10 cellular contexts compared by ENCODE assay signal in the genomic region with DNA sequence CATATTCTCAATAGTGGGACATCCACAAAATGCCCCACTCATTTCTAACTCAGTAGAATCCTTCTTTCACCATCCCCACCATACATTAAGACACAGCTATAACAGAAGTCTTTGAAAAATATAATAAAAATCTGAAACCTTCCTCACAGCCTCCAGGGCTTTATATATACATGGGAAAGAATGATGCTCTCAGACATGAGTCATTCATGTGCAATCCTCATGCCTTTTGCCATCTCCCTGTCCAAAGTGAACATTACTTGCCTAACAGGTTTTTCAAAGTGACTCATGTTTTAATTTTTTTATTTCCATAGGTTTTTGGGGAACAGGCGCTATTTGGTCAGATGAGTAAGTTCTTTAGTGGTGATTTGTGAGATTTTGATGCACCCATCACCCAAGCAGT.
DNase-seq lines count a peak whose midpoint lies in the region; ATAC-seq and TF ChIP-seq lines count a peak whose summit lies in the region.
"Had no signal": no experiment of that assay in that cellular context is flagged by ENCODE, and none has a peak within 500 bp of the region (broad histone marks: within the 10 kb centered on the region; RNA-seq: fewer than 3 reads in every experiment).

No MANE protein-coding gene starts in this region.

- H3K36me3 Mint-ChIP-seq in Calu3 (ENCODE audit: insufficient read depth, unreplicated experiment) = no peaks in the 10 kb centered on the region
- H3K36me3 Mint-ChIP-seq: neural progenitor cell had no signal

- CTCF ChIA-PET in Calu3 (lab: Charles Lee) (no interaction called here), IMR-90 (lab: Yijun Ruan, JAX) (no interaction called here)

- no peaks in the 10 kb centered on the region for H3K36me3 ChIP-seq in IMR-90 (ENCODE audit: control insufficient read depth, insufficient read depth, low read length)
- H3K36me3 ChIP-seq in ascending aorta = peaks cover 0 to under 1% of the 10 kb centered on the region in 2 donors

- peaks cover 7% of the 10 kb centered on the region; the same call in 1 of the 2 replicates for H3K9me1 ChIP-seq in IMR-90 (ENCODE audit: insufficient read depth, low read length)

- in situ Hi-C loops in IMR-90 (cut with MboI; ENCODE audit: low sequenced_read_pairs) = no loop called here

- no peak overlapping the region for H3K14ac ChIP-seq in IMR-90 (replicated peaks; ENCODE audit: low read depth, low read length)

- H3K27me3 ChIP-seq in IMR-90 (ENCODE audit: control insufficient read depth, insufficient read depth, low read length) = no peaks in the 10 kb centered on the region
- H3K27me3 ChIP-seq in ascending aorta = no peaks in the 10 kb centered on the region
- H3K27me3 ChIP-seq: neural progenitor cell had no signal

- POLR2A ChIA-PET in IMR-90 (lab: Charles Lee; ENCODE audit: unreplicated experiment) = no interaction called here

- H3K18ac ChIP-seq in IMR-90 (ENCODE audit: low read depth, low read length) = no peak overlapping the region

- no peaks in the 10 kb centered on the region for H3K4me1 Mint-ChIP-seq in Calu3 (ENCODE audit: low read depth, unreplicated experiment)
- H3K4me1 Mint-ChIP-seq: neural progenitor cell had no signal

- no peak overlapping the region for H3K4me3 Mint-ChIP-seq in Calu3 (ENCODE audit: low read depth, unreplicated experiment)
- H3K4me3 Mint-ChIP-seq: activated CD8-positive, alpha-beta T cell treated with anti-CD3 and anti-CD28 coated beads for 36 hours; neural progenitor cell had no signal

- H3K4me1 ChIP-seq in IMR-90 (ENCODE audit: control insufficient read depth, insufficient read depth, low read length) (peaks cover 2% of the 10 kb centered on the region; the same call in 1 of the 2 replicates), ascending aorta (no peaks in the 10 kb centered on the region)
- H3K4me1 ChIP-seq: neural progenitor cell had no signal

- BruUV-seq in Calu3 (replicated peaks; lab: Mats Ljungman, UMichigan) (no TSS peak), IMR-90 (replicated peaks; lab: Mats Ljungman, UMichigan) (no TSS peak)

- no CpG with 5 or more reads among the region's 1 CpG for WGBS in IMR-90 (ENCODE audit: extremely low coverage in 2 of 2, insufficient read length in 1 of 2), 2 experiments

- TF ChIP-seq RAD21 in IMR-90 (IDR thresholded peaks at IDR 0.05; ENCODE audit: low read length) = no peak

- peak; percentile 2 for DNase-seq in Calu3
- peak; percentile 73 for DNase-seq in IMR-90
- DNase-seq in astrocyte of the hippocampus (ENCODE audit: low read depth, low spot score) = peak; percentile 39
- DNase-seq in kidney glomerular epithelial cell (lab: John Stamatoyannopoulos, UW) = peak; percentile 23
- DNase-seq in superior temporal gyrus (ENCODE audit: extremely low spot score) = no peak
- DNase-seq in ascending aorta (ENCODE audit: low spot score in 2 of 2) = no peak
- no peak for DNase-seq in GF-D8 (lab: John Stamatoyannopoulos, UW)
- DNase-seq in NCI-H524 (lab: John Stamatoyannopoulos, UW) = no peak
- DNase-seq: activated CD8-positive, alpha-beta T cell treated with anti-CD3 and anti-CD28 coated beads for 36 hours had no signal

- no peaks in the 10 kb centered on the region for H3K9me3 Mint-ChIP-seq in Calu3 (ENCODE audit: low read depth, unreplicated experiment)
- H3K9me3 Mint-ChIP-seq: activated CD8-positive, alpha-beta T cell treated with anti-CD3 and anti-CD28 coated beads for 36 hours; neural progenitor cell had no signal

- H3K4me2 ChIP-seq in IMR-90 (ENCODE audit: low read depth, low read length) = no peak overlapping the region
- H3K4me2 ChIP-seq: neural progenitor cell had no signal

- H3K56ac ChIP-seq in IMR-90 (ENCODE audit: extremely low read depth, insufficient read depth, low read length) = no peak overlapping the region

- no peak for TF ChIP-seq POLR2A in IMR-90 (IDR thresholded peaks at IDR 0.05; ENCODE audit: low read depth, low read length)

- H3K27ac ChIP-seq in IMR-90 (ENCODE audit: insufficient read depth, low read length) (no peak overlapping the region), ascending aorta (no peak overlapping the region)
- H3K27ac ChIP-seq: neural progenitor cell had no signal

- H2BK5ac ChIP-seq in IMR-90 (ENCODE audit: low read depth, low read length, poor library complexity, severe bottlenecking) = no peak overlapping the region

- no peak overlapping the region for H4K8ac ChIP-seq in IMR-90 (ENCODE audit: low read depth in 2 of 2, low read length in 2 of 2)

- H2BK120ac ChIP-seq in IMR-90 (ENCODE audit: low read depth, low read length) = no peak overlapping the region

- intact Hi-C loops in Calu3 (cut with micrococcal nuclease; ENCODE audit: unreplicated experiment) (no loop called here), IMR-90 (cut with micrococcal nuclease) (no loop called here), ascending aorta (cut with DNase I) (no loop called here)

- no peak overlapping the region for H3K27ac Mint-ChIP-seq in Calu3 (ENCODE audit: unreplicated experiment)
- H3K27ac Mint-ChIP-seq: activated CD8-positive, alpha-beta T cell treated with anti-CD3 and anti-CD28 coated beads for 36 hours; neural progenitor cell had no signal

- H3K9ac ChIP-seq in IMR-90 (ENCODE audit: low read depth, low read length) = no peak overlapping the region
- H3K9ac ChIP-seq: neural progenitor cell had no signal

- no peak overlapping the region for H2AK5ac ChIP-seq in IMR-90 (ENCODE audit: low read depth, low read length)

- ATAC-seq in IMR-90 (ENCODE audit: low read depth) = peak; percentile 67; the same call in 1 of the 2 replicates
- ATAC-seq: activated CD8-positive, alpha-beta T cell treated with anti-CD3 and anti-CD28 coated beads for 36 hours had no signal

- no peak overlapping the region for H3K4ac ChIP-seq in IMR-90 (ENCODE audit: low read depth, low read length)

- H4K5ac ChIP-seq in IMR-90 (ENCODE audit: low read depth, low read length) = no peak overlapping the region

- H4K91ac ChIP-seq in IMR-90 (ENCODE audit: insufficient read depth, low read depth, low read length) = no peak overlapping the region

- no peaks in the 10 kb centered on the region for H3K79me1 ChIP-seq in IMR-90 (ENCODE audit: low read depth in 1 of 2, low read length in 2 of 2)

- H2AK9ac ChIP-seq in IMR-90 (replicated peaks; ENCODE audit: low read depth, low read length, poor library complexity) = no peak overlapping the region

- dilution Hi-C loops in IMR-90 (cut with HindIII; ENCODE audit: low sequenced_read_pairs, unreplicated experiment) = no loop called here

- no peak overlapping the region for H2BK20ac ChIP-seq in IMR-90 (ENCODE audit: low read depth, low read length)

- no peak overlapping the region for H2BK15ac ChIP-seq in IMR-90 (ENCODE audit: low read depth, low read length)

- no peak for TF ChIP-seq CTCF in Calu3 (IDR thresholded peaks at IDR 0.05; ENCODE audit: unreplicated experiment)
- no peak for TF ChIP-seq CTCF in IMR-90 (conservative IDR thresholded peaks at IDR 0.05; ENCODE audit: low read depth, low read length)
- TF ChIP-seq CTCF in ascending aorta (IDR thresholded peaks at IDR 0.05) = no peak

- H2AFZ ChIP-seq in IMR-90 (replicated peaks; ENCODE audit: low read length, poor library complexity) = no peak overlapping the region
- H2AFZ ChIP-seq: neural progenitor cell had no signal

- H3K23ac ChIP-seq in IMR-90 (ENCODE audit: low read depth, low read length) = no peak overlapping the region

- H4K20me1 ChIP-seq in IMR-90 (ENCODE audit: insufficient read depth, low read length) = no peaks in the 10 kb centered on the region

- H3K9me3 ChIP-seq in IMR-90 (ENCODE audit: control insufficient read depth, insufficient read depth, low read length) (no peaks in the 10 kb centered on the region), ascending aorta (no peaks in the 10 kb centered on the region)

- H3K27me3 Mint-ChIP-seq in Calu3 (ENCODE audit: unreplicated experiment) = no peaks in the 10 kb centered on the region
- H3K27me3 Mint-ChIP-seq: activated CD8-positive, alpha-beta T cell treated with anti-CD3 and anti-CD28 coated beads for 36 hours had no signal

- H3K4me3 ChIP-seq in IMR-90 (ENCODE audit: insufficient read depth, low read depth, low read length) (no peak overlapping the region), ascending aorta (no peak overlapping the region)
- H3K4me3 ChIP-seq: neural progenitor cell had no signal

TF ChIP-seq in IMR-90, 13 proteins besides CTCF, POLR2A, EP300 and RAD21:
- TF ChIP-seq CEBPB (IDR thresholded peaks at IDR 0.05; ENCODE audit: low read depth, low read length) = peak; percentile 74
- TF ChIP-seq FOS (IDR thresholded peaks at IDR 0.05; ENCODE audit: low read depth, low read length) = peak; percentile 67; the same call in 1 of the 2 replicates
- TF ChIP-seq, protein P1, sequence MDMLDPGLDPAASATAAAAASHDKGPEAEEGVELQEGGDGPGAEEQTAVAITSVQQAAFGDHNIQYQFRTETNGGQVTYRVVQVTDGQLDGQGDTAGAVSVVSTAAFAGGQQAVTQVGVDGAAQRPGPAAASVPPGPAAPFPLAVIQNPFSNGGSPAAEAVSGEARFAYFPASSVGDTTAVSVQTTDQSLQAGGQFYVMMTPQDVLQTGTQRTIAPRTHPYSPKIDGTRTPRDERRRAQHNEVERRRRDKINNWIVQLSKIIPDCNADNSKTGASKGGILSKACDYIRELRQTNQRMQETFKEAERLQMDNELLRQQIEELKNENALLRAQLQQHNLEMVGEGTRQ (IDR thresholded peaks at IDR 0.05; ENCODE audit: low read depth, low read length) = no peak
- TF ChIP-seq MXI1 (IDR thresholded peaks at IDR 0.05; ENCODE audit: borderline replicate concordance, low read depth, low read length) = no peak

Comparison
In these comparisons a context has a peak if more than half of its experiments do, and no peak if none do; other contexts are left out.
1. DNase-seq: peak in Calu3 (single experiment), IMR-90 (single experiment), astrocyte of the hippocampus (single experiment) and kidney glomerular epithelial cell (single experiment); none in superior temporal gyrus (single experiment), ascending aorta (0 of 2), GF-D8 (single experiment) and NCI-H524 (0 of 2).